Comparison of ENCODE assay signal across 23 cellular contexts in the genomic region with DNA sequence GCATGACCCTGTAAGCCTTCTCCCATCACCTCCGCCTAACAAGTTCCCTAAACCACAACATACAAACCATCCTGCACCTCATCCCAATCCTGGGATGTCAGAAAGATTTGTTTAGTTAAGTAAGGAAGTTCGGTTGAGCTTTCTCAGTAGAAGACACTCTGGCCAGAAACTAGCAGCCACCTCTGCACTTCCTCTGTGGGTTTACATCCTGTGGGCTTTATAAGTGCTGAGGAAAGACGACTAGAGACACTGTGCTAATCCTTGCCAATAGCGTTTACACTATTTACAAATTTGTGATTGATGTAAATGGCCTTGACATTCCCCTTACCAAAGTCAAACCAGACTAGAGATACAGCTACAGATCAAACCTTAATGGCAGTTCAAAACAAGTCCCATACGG.
DNase-seq lines count a peak whose midpoint lies in the region; ATAC-seq, FAIRE-seq and TF ChIP-seq lines count a peak whose summit lies in the region.
"Had no signal": no experiment of that assay in that cellular context is flagged by ENCODE, and none has a peak within 500 bp of the region (broad histone marks: within the 10 kb centered on the region; RNA-seq: fewer than 3 reads in every experiment).

No MANE protein-coding gene starts in this region.

- intact Hi-C loops in CD4-positive, alpha-beta memory T cell (cut with micrococcal nuclease): no loop called here

- peak overlapping the region in 2 of 8 donors; percentile 50 to 83 for H3K4me3 Mint-ChIP-seq in CD4-positive, alpha-beta memory T cell
- H3K4me3 Mint-ChIP-seq in T-helper 2 cell treated with Interferon-gamma antibody and Interleukin-4, amounts not matched to agents 5 μg/mL and 100 μg/mL, for 36 hours: peak overlapping the region; percentile 81
- H3K4me3 Mint-ChIP-seq in activated naive CD8-positive, alpha-beta T cell treated with anti-CD3 and anti-CD28 coated beads, Interleukin-2, amount 10 ng/mL, durations not matched to agents 7 days and 5 days: peak overlapping the region; percentile 79
- H3K4me3 Mint-ChIP-seq: HFFc6 had no signal

- POLR2A ChIA-PET in CD4-positive, alpha-beta memory T cell (lab: Charles Lee; ENCODE audit: partially characterized antibody): interaction anchor here (1.4 to 6.4 kb wide), 2 partner anchors 69 to 1077 kb away, joined by 5 to 61 read pairs; a partner anchor contains a TSS
- POLR2A ChIA-PET in activated naive CD8-positive, alpha-beta T cell treated with anti-CD3 and anti-CD28 coated beads, Interleukin-2, amount 10 ng/mL, durations not matched to agents 7 days and 5 days (lab: Charles Lee): interaction anchor here (1.1 kb wide), 1 partner anchor 69 kb away, joined by 5 read pairs; no protein-coding TSS in a partner anchor

- no peaks in the 10 kb centered on the region for H3K36me3 ChIP-seq in CD4-positive, alpha-beta memory T cell (ENCODE audit: insufficient read depth, low read length)
- H3K36me3 ChIP-seq in BE2C: no peaks in the 10 kb centered on the region
- H3K36me3 ChIP-seq: ascending aorta, neutrophil had no signal

- no peaks in the 10 kb centered on the region for H3K9me3 Mint-ChIP-seq in CD4-positive, alpha-beta memory T cell
- no peaks in the 10 kb centered on the region for H3K9me3 Mint-ChIP-seq in T-helper 2 cell treated with Interferon-gamma antibody and Interleukin-4, amounts not matched to agents 5 μg/mL and 100 μg/mL, for 36 hours
- no peaks in the 10 kb centered on the region for H3K9me3 Mint-ChIP-seq in activated naive CD8-positive, alpha-beta T cell treated with anti-CD3 and anti-CD28 coated beads, Interleukin-2, amount 10 ng/mL, durations not matched to agents 7 days and 5 days
- H3K9me3 Mint-ChIP-seq: HFFc6 had no signal

- H3K27me3 ChIP-seq in CD4-positive, alpha-beta memory T cell (ENCODE audit: insufficient read depth, low read length): no peaks in the 10 kb centered on the region
- no peaks in the 10 kb centered on the region for H3K27me3 ChIP-seq in BE2C
- H3K27me3 ChIP-seq: ascending aorta, hepatocyte, neutrophil had no signal

- H3K9me3 ChIP-seq in CD4-positive, alpha-beta memory T cell (ENCODE audit: control insufficient read depth in 1 of 2, low read length in 2 of 2): no peaks in the 10 kb centered on the region
- no peaks in the 10 kb centered on the region for H3K9me3 ChIP-seq in BE2C
- H3K9me3 ChIP-seq: ascending aorta, neutrophil had no signal

- H3K4me1 ChIP-seq in CD4-positive, alpha-beta memory T cell (ENCODE audit: insufficient read depth, low read length): peaks cover 58% of the 10 kb centered on the region
- H3K4me1 ChIP-seq in BE2C: no peaks in the 10 kb centered on the region
- H3K4me1 ChIP-seq: ascending aorta had no signal

- H3K27ac ChIP-seq in CD4-positive, alpha-beta memory T cell (ENCODE audit: low read depth, low read length): peak overlapping the region; percentile 15
- H3K27ac ChIP-seq: ascending aorta, hepatocyte, neutrophil had no signal

- FAIRE-seq in GM12891 (lab: Jason Lieb, UNC): no peak

- peak overlapping the region in 2 of 7 donors; percentile 71 to 91 for H3K27ac Mint-ChIP-seq in CD4-positive, alpha-beta memory T cell
- H3K27ac Mint-ChIP-seq in T-helper 2 cell treated with Interferon-gamma antibody and Interleukin-4, amounts not matched to agents 5 μg/mL and 100 μg/mL, for 36 hours: peak overlapping the region; percentile 89
- H3K27ac Mint-ChIP-seq in activated naive CD8-positive, alpha-beta T cell treated with anti-CD3 and anti-CD28 coated beads, Interleukin-2, amount 10 ng/mL, durations not matched to agents 7 days and 5 days: peak overlapping the region; percentile 89
- H3K27ac Mint-ChIP-seq: HFFc6 had no signal

- no peak for DNase-seq in CD4-positive, alpha-beta memory T cell
- DNase-seq in GM12891 (ENCODE audit: insufficient read length, low spot score) (no peak), BE2C (no peak), iPS-NIHi11 (ENCODE audit: low spot score) (no peak), DMS 273 (lab: John Stamatoyannopoulos, UW; ENCODE audit: unreplicated experiment) (no peak), NCI-H1436 treated with DMSO at 0.1 percent for 48 hours (lab: John Stamatoyannopoulos, UW) (no peak)
- DNase-seq in T-helper 2 cell treated with Interferon-gamma antibody and Interleukin-4, amounts not matched to agents 5 μg/mL and 100 μg/mL, for 36 hours (ENCODE audit: low spot score): peak; percentile 4
- no peak for DNase-seq in activated naive CD8-positive, alpha-beta T cell treated with anti-CD3 and anti-CD28 coated beads, Interleukin-2, amount 10 ng/mL, durations not matched to agents 7 days and 5 days
- DNase-seq: activated effector memory CD4-positive, alpha-beta T cell treated with Interleukin-2 at 50 U/mL for 16 hours; cerebellar nuclear complex; COR-L47; erythroblast; foreskin melanocyte; HFFc6; IMR-90; NCI-H146; NCI-H82; PC-3; SIG-M5; stimulated activated CD4-positive, alpha-beta T cell treated with anti-CD3 and anti-CD28 coated beads, Interleukin-4, amount 100 ng/mL, for 24 hours had no signal

- peak; percentile 60 for ATAC-seq in activated naive CD8-positive, alpha-beta T cell treated with anti-CD3 and anti-CD28 coated beads, Interleukin-2, amount 10 ng/mL, durations not matched to agents 7 days and 5 days (ENCODE audit: low read depth)
- ATAC-seq: PC-3 had no signal

- CTCF ChIA-PET in CD4-positive, alpha-beta memory T cell (lab: Charles Lee; ENCODE audit: partially characterized antibody): no interaction called here

- no peaks in the 10 kb centered on the region for H3K27me3 Mint-ChIP-seq in CD4-positive, alpha-beta memory T cell
- no peaks in the 10 kb centered on the region for H3K27me3 Mint-ChIP-seq in T-helper 2 cell treated with Interferon-gamma antibody and Interleukin-4, amounts not matched to agents 5 μg/mL and 100 μg/mL, for 36 hours (ENCODE audit: low read depth)
- no peaks in the 10 kb centered on the region for H3K27me3 Mint-ChIP-seq in activated naive CD8-positive, alpha-beta T cell treated with anti-CD3 and anti-CD28 coated beads, Interleukin-2, amount 10 ng/mL, durations not matched to agents 7 days and 5 days

- TF ChIP-seq CTCF in BE2C (IDR thresholded peaks at IDR 0.05; ENCODE audit: low read depth, low read length): no peak

- H3K4me1 Mint-ChIP-seq in CD4-positive, alpha-beta memory T cell: peaks cover 0 to 85% (median 20%) of the 10 kb centered on the region in 4 donors
- peaks cover 42% of the 10 kb centered on the region for H3K4me1 Mint-ChIP-seq in T-helper 2 cell treated with Interferon-gamma antibody and Interleukin-4, amounts not matched to agents 5 μg/mL and 100 μg/mL, for 36 hours (ENCODE audit: low read depth)
- peaks cover 40% of the 10 kb centered on the region for H3K4me1 Mint-ChIP-seq in activated naive CD8-positive, alpha-beta T cell treated with anti-CD3 and anti-CD28 coated beads, Interleukin-2, amount 10 ng/mL, durations not matched to agents 7 days and 5 days

- H3K4me3 ChIP-seq in CD4-positive, alpha-beta memory T cell (ENCODE audit: low read length in 2 of 2): no peak overlapping the region
- H3K4me3 ChIP-seq in BE2C (ENCODE audit: low read depth, low read length): no peak overlapping the region
- H3K4me3 ChIP-seq: ascending aorta, hepatocyte had no signal

- no peak for TF ChIP-seq POLR2A in GM12891 (IDR thresholded peaks at IDR 0.05; ENCODE audit: low read depth, low read length)

- peaks cover 0 to 7% of the 10 kb centered on the region in 2 donors for H3K36me3 Mint-ChIP-seq in CD4-positive, alpha-beta memory T cell
- peaks cover 6% of the 10 kb centered on the region for H3K36me3 Mint-ChIP-seq in T-helper 2 cell treated with Interferon-gamma antibody and Interleukin-4, amounts not matched to agents 5 μg/mL and 100 μg/mL, for 36 hours (ENCODE audit: low read depth)
- peaks cover 16% of the 10 kb centered on the region for H3K36me3 Mint-ChIP-seq in activated naive CD8-positive, alpha-beta T cell treated with anti-CD3 and anti-CD28 coated beads, Interleukin-2, amount 10 ng/mL, durations not matched to agents 7 days and 5 days

TF ChIP-seq in GM12891, 5 proteins besides CTCF, POLR2A, EP300 and RAD21:
- TF ChIP-seq POLR2AphosphoS5 (IDR thresholded peaks at IDR 0.05; ENCODE audit: low read depth, low read length) (no peak), POU2F2 (IDR thresholded peaks at IDR 0.05; ENCODE audit: low read depth, low read length) (no peak), PAX5 (IDR thresholded peaks at IDR 0.05; ENCODE audit: insufficient read depth, low read length, severe bottlenecking) (no peak), SPI1 (IDR thresholded peaks at IDR 0.05; ENCODE audit: low read depth, low read length) (0 out of 2 replicates have a peak, but pooled peaks have one; percentile 14), TAF1 (IDR thresholded peaks at IDR 0.05; ENCODE audit: low read depth, low read length) (no peak)
